In the genomic region with DNA sequence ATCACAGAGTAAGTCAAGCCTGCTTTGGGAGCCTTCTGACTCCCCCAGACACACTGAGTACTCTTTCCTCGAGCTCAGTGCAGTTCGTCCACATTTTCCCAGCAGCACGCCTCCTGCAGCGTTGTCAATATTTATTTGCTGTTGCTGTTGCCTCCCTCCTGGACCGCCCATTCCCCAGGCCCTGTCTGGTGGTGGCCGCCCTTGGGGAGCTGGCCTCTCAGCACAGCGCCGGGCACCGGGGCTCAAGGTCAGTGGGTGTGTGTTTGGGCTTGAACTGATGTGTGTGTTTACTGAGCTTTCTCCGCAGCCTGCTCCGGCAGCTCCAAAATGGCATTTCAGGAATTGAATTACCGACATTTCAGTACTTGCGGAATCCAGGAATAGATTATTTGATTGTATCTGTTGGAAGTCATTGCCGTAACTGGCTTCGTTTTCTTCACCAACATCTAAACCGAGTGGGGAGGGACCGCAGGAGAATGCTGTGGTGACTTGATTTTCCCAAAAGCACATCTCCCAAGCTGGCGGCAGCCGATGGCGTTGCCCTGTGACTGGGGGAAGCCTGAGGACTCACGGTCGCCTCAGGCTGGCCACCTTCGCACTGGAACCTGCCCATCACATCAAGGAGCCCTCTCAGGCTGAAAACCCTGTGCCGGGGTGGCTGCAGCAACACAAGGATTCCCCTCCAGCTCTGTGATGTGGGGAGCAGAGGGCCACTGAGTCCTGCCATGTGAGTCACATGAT, we compare ENCODE assay signal across 16 cellular contexts.
DNase-seq lines count a peak whose midpoint lies in the region; ATAC-seq and TF ChIP-seq lines count a peak whose summit lies in the region.
"Had no signal": no experiment of that assay in that cellular context is flagged by ENCODE, and none has a peak within 500 bp of the region (broad histone marks: within the 10 kb centered on the region; RNA-seq: fewer than 3 reads in every experiment).

No MANE protein-coding gene starts in this region.

- H3K9me3 Mint-ChIP-seq in MCF 10A (ENCODE audit: unreplicated experiment): no peaks in the 10 kb centered on the region
- H3K9me3 Mint-ChIP-seq: CD8-positive, alpha-beta memory T cell had no signal

- H3K36me3 ChIP-seq in breast epithelium (no peaks in the 10 kb centered on the region), mucosa of stomach (ENCODE audit: control insufficient read depth, insufficient read depth, low read length) (no peaks in the 10 kb centered on the region), upper lobe of right lung (peaks cover 2% of the 10 kb centered on the region)

- H3K27me3 Mint-ChIP-seq in MCF 10A (ENCODE audit: insufficient read depth, unreplicated experiment): no peaks in the 10 kb centered on the region
- H3K27me3 Mint-ChIP-seq: CD8-positive, alpha-beta memory T cell had no signal

- no peak for TF ChIP-seq CTCF in MCF 10A (IDR thresholded peaks at IDR 0.05; ENCODE audit: unreplicated experiment)
- TF ChIP-seq CTCF in breast epithelium (IDR thresholded peaks at IDR 0.05): no peak
- TF ChIP-seq CTCF in upper lobe of right lung (IDR thresholded peaks at IDR 0.05): no peak
- TF ChIP-seq CTCF in foreskin fibroblast (IDR thresholded peaks at IDR 0.05; ENCODE audit: low read depth, low read length): no peak

- DNase-seq in MCF 10A (ENCODE audit: unreplicated experiment) (no peak), breast epithelium (ENCODE audit: low spot score in 2 of 2) (no peak), left colon (no peak), upper lobe of right lung (peak; percentile 72), SW480 (ENCODE audit: low spot score) (no peak), foreskin fibroblast (no peak)
- no peak for DNase-seq in activated effector memory CD4-positive, alpha-beta T cell treated with Interleukin-2 at 50 U/mL for 16 hours
- DNase-seq: CD8-positive, alpha-beta memory T cell; GM23248; MV-4-11; NCI-H1417 treated with DMSO at 0.1 percent for 48 hours; NCI-H2029 treated with DMSO at 0.1 percent for 48 hours; NCI-H510A treated with DMSO at 0.1 percent for 48 hours had no signal

- H3K27ac Mint-ChIP-seq in MCF 10A (ENCODE audit: low read depth, unreplicated experiment): peak overlapping the region; percentile 25

- peaks cover 15% of the 10 kb centered on the region for H3K4me1 Mint-ChIP-seq in MCF 10A (ENCODE audit: insufficient read depth, unreplicated experiment)

- ATAC-seq in left colon: peak; percentile 52
- peak; percentile 29 for ATAC-seq in upper lobe of right lung

- BruUV-seq in MCF 10A (replicated peaks; lab: Mats Ljungman, UMichigan): no TSS peak

- H3K4me1 ChIP-seq in breast epithelium: no peaks in the 10 kb centered on the region
- peaks cover 79% of the 10 kb centered on the region for H3K4me1 ChIP-seq in mucosa of stomach (ENCODE audit: control insufficient read depth, insufficient read depth, low read length)
- H3K4me1 ChIP-seq in upper lobe of right lung: peaks cover 32% of the 10 kb centered on the region

- intact Hi-C loops in MCF 10A (cut with micrococcal nuclease) (no loop called here), breast epithelium (cut with DNase I; ENCODE audit: low total_unique reads) (no loop called here), left colon (cut with DNase I, micrococcal nuclease) (no loop called here), upper lobe of right lung (cut with DNase I) (no loop called here)

- no peak for TF ChIP-seq POLR2A in breast epithelium (IDR thresholded peaks at IDR 0.05)

- no peak overlapping the region for H3K4me3 Mint-ChIP-seq in MCF 10A (ENCODE audit: unreplicated experiment)
- H3K4me3 Mint-ChIP-seq: CD8-positive, alpha-beta memory T cell had no signal

- peak overlapping the region; percentile 66 for H3K9ac ChIP-seq in mucosa of stomach (ENCODE audit: low read length)
- H3K9ac ChIP-seq: BLaER1, GM23248 had no signal

- H3K4me3 ChIP-seq in breast epithelium (no peak overlapping the region), mucosa of stomach (ENCODE audit: low read length) (peak overlapping the region; percentile 42), upper lobe of right lung (no peak overlapping the region), foreskin fibroblast (ENCODE audit: low read depth in 1 of 2, low read length in 2 of 2) (no peak overlapping the region)
- H3K4me3 ChIP-seq: BLaER1, GM23248 had no signal

- no peak overlapping the region for H3K27ac ChIP-seq in breast epithelium
- peak overlapping the region; percentile 79 for H3K27ac ChIP-seq in upper lobe of right lung
- H3K27ac ChIP-seq: 22Rv1, BLaER1, GM23248 had no signal

- POLR2A ChIA-PET in MCF 10A (lab: Yijun Ruan, JAX): interaction anchor here (0.6 kb wide), 1 partner anchor 244 kb away, joined by 3 read pairs; no protein-coding TSS in a partner anchor

- CTCF ChIA-PET in MCF 10A (lab: Yijun Ruan, JAX): interaction anchor here (0.6 kb wide), 2 partner anchors 84 to 132 kb away, joined by 3 to 6 read pairs; no protein-coding TSS in a partner anchor

- H3K9me3 ChIP-seq in breast epithelium (no peaks in the 10 kb centered on the region), mucosa of stomach (ENCODE audit: control insufficient read depth, low read length) (no peaks in the 10 kb centered on the region), upper lobe of right lung (no peaks in the 10 kb centered on the region)
- H3K9me3 ChIP-seq: BLaER1 had no signal

- peaks cover 22% of the 10 kb centered on the region for H3K36me3 Mint-ChIP-seq in MCF 10A (ENCODE audit: insufficient read depth, unreplicated experiment)

- no peaks in the 10 kb centered on the region for H3K27me3 ChIP-seq in breast epithelium
- no peaks in the 10 kb centered on the region for H3K27me3 ChIP-seq in mucosa of stomach (ENCODE audit: control insufficient read depth, insufficient read depth, low read length)
- no peaks in the 10 kb centered on the region for H3K27me3 ChIP-seq in upper lobe of right lung
- H3K27me3 ChIP-seq: BLaER1 had no signal
